Comparison of ENCODE assay signal across 13 cellular contexts in the genomic region with DNA sequence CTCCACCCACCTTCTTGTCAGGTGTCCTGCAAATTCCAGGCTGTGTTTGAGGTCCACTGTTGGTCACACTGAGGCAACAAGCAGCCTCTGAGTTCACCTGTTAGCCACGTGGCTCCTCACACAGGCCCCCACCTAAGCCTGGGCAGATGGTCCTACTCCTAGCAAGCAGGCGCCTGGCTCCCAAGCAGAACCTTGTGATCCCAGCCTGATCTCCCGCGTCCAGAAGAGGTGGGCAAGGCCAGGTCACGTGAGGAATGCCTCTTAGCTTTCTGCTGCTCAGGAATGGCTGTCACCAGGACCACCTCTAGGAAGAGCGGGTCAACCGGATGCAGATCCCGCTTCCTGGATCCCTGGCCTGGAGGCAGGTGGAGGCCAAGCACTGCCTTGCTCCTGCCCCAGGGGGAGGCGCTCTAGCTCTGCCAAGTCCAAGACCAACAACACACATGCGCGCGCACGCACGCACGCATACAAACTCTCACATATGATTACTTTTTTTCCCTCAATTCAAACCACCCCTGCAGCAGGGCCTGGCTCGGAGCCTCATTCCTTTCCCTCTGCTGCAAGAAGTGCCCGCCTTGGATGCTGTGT. TPM values are rescaled to one million over a fixed set of nuclear protein-coding genes. Genes with fewer than 3 reads are reported as not detected.
DNase-seq lines count a peak whose midpoint lies in the region; FAIRE-seq and TF ChIP-seq lines count a peak whose summit lies in the region.
"Had no signal": no experiment of that assay in that cellular context is flagged by ENCODE, and none has a peak within 500 bp of the region (broad histone marks: within the 10 kb centered on the region; RNA-seq: fewer than 3 reads in every experiment).

No MANE protein-coding gene starts in this region.

- no peaks in the 10 kb centered on the region for H3K36me3 ChIP-seq in endodermal cell (ENCODE audit: control insufficient read depth, insufficient read depth, low read length)
- H3K36me3 ChIP-seq in small intestine (ENCODE audit: control insufficient read depth in 2 of 2, insufficient read depth in 2 of 2, low read length in 2 of 2): peaks cover 2 to 3% of the 10 kb centered on the region in 2 donors

- no peaks in the 10 kb centered on the region for H3K4me1 ChIP-seq in endodermal cell (ENCODE audit: control insufficient read depth, insufficient read depth, low read length)
- peaks cover 5 to 7% of the 10 kb centered on the region in 2 donors for H3K4me1 ChIP-seq in small intestine (ENCODE audit: control insufficient read depth in 2 of 2, insufficient read depth in 1 of 2, low read depth in 1 of 2, low read length in 1 of 2)

- H3K4me1 Mint-ChIP-seq in activated CD4-positive, alpha-beta T cell treated with anti-CD3 and anti-CD28 coated beads, Interleukin-2, amount 10 ng/mL, durations not matched to agents 7 days and 5 days: peaks cover 71% of the 10 kb centered on the region
- H3K4me1 Mint-ChIP-seq in endodermal cell: peaks cover 15% of the 10 kb centered on the region

- 90 to 93% methylated on average over 4 to 17 of the region's 17 CpGs for WGBS in endodermal cell (ENCODE audit: insufficient coverage in 1 of 2, insufficient read length in 1 of 2), 2 experiments
- WGBS in small intestine, 3 donors: 78 to 83% (median 79%) methylated on average over 17 of the region's 17 CpGs

- H3K4me3 Mint-ChIP-seq in activated CD4-positive, alpha-beta T cell treated with anti-CD3 and anti-CD28 coated beads, Interleukin-2, amount 10 ng/mL, durations not matched to agents 7 days and 5 days: no peak overlapping the region
- H3K4me3 Mint-ChIP-seq in endodermal cell: no peak overlapping the region

- H3K27me3 Mint-ChIP-seq in activated CD4-positive, alpha-beta T cell treated with anti-CD3 and anti-CD28 coated beads, Interleukin-2, amount 10 ng/mL, durations not matched to agents 7 days and 5 days: no peaks in the 10 kb centered on the region
- no peaks in the 10 kb centered on the region for H3K27me3 Mint-ChIP-seq in endodermal cell (ENCODE audit: insufficient read depth)
- H3K27me3 Mint-ChIP-seq: progenitor cell of endocrine pancreas had no signal

- H3K9ac ChIP-seq in endodermal cell (ENCODE audit: extremely low read depth, low read length, poor library complexity, severe bottlenecking): no peak overlapping the region

- H3K27ac ChIP-seq in endodermal cell (ENCODE audit: low read depth, low read length) (no peak overlapping the region), small intestine (ENCODE audit: low read depth in 1 of 2, low read length in 1 of 2) (peak overlapping the region; percentile 13 to 37)

- H3K36me3 Mint-ChIP-seq in activated CD4-positive, alpha-beta T cell treated with anti-CD3 and anti-CD28 coated beads, Interleukin-2, amount 10 ng/mL, durations not matched to agents 7 days and 5 days (ENCODE audit: low read depth): peaks cover 14% of the 10 kb centered on the region
- peaks cover 20% of the 10 kb centered on the region for H3K36me3 Mint-ChIP-seq in endodermal cell (ENCODE audit: low read depth)

- POLR2A ChIA-PET in activated CD4-positive, alpha-beta T cell treated with anti-CD3 and anti-CD28 coated beads, Interleukin-2, amount 10 ng/mL, durations not matched to agents 7 days and 5 days (lab: Charles Lee): no interaction called here

- H3K27me3 ChIP-seq in endodermal cell (ENCODE audit: control insufficient read depth, insufficient read depth, low read length, poor library complexity, severe bottlenecking) (no peaks in the 10 kb centered on the region), small intestine (ENCODE audit: control insufficient read depth in 2 of 2, insufficient read depth in 2 of 2, low read length in 2 of 2) (no peaks in the 10 kb centered on the region)
- H3K27me3 ChIP-seq: MG63, upper lobe of left lung had no signal

- CTCF ChIA-PET in activated CD4-positive, alpha-beta T cell treated with anti-CD3 and anti-CD28 coated beads, Interleukin-2, amount 10 ng/mL, durations not matched to agents 7 days and 5 days (lab: Charles Lee): interaction anchor here (0.8 to 7.3 kb wide), 6 partner anchors 8 to 186 kb away, joined by 3 to 57 read pairs (median 18); a partner anchor contains a TSS

- H3K9me3 Mint-ChIP-seq in activated CD4-positive, alpha-beta T cell treated with anti-CD3 and anti-CD28 coated beads, Interleukin-2, amount 10 ng/mL, durations not matched to agents 7 days and 5 days: no peaks in the 10 kb centered on the region
- no peaks in the 10 kb centered on the region for H3K9me3 Mint-ChIP-seq in endodermal cell

- no peaks in the 10 kb centered on the region for H3K9me3 ChIP-seq in endodermal cell (ENCODE audit: control insufficient read depth, low read length)
- H3K9me3 ChIP-seq in small intestine (ENCODE audit: control insufficient read depth, low read depth): no peaks in the 10 kb centered on the region
- H3K9me3 ChIP-seq: MG63, upper lobe of left lung had no signal

- no peak for DNase-seq in activated CD4-positive, alpha-beta T cell treated with anti-CD3 and anti-CD28 coated beads, Interleukin-2, amount 10 ng/mL, durations not matched to agents 7 days and 5 days
- no peak for DNase-seq in activated CD4-positive, alpha-beta T cell treated with anti-CD3 and anti-CD28 coated beads for 1 hour
- DNase-seq in NCI-H510A (lab: John Stamatoyannopoulos, UW): peak; percentile 59
- DNase-seq in endodermal cell: peak; percentile 83
- no peak for DNase-seq in small intestine
- no peak for DNase-seq in NCI-H1092 (lab: John Stamatoyannopoulos, UW)
- DNase-seq in putamen (ENCODE audit: low spot score): no peak
- no peak for DNase-seq in middle frontal gyrus (ENCODE audit: extremely low spot score, low spot score)
- DNase-seq: effector CD4-positive, alpha-beta T cell; MG63 had no signal

- TF ChIP-seq CTCF in endodermal cell (conservative IDR thresholded peaks at IDR 0.05): peak; percentile 52

- peak overlapping the region; percentile 76 for H3K27ac Mint-ChIP-seq in activated CD4-positive, alpha-beta T cell treated with anti-CD3 and anti-CD28 coated beads, Interleukin-2, amount 10 ng/mL, durations not matched to agents 7 days and 5 days
- peak overlapping the region; percentile 13 for H3K27ac Mint-ChIP-seq in endodermal cell
- H3K27ac Mint-ChIP-seq: progenitor cell of endocrine pancreas had no signal

- FAIRE-seq in small intestine (lab: Jason Lieb, UNC): no peak
- FAIRE-seq: islet of Langerhans had no signal

- H3K4me3 ChIP-seq in endodermal cell (ENCODE audit: low read length) (no peak overlapping the region), small intestine (ENCODE audit: low read depth in 1 of 2, low read length in 2 of 2) (no peak overlapping the region)
- H3K4me3 ChIP-seq: MG63, upper lobe of left lung had no signal

RNA-seq across cellular contexts. Expression of a gene that starts 9.5 kb away (rescaled TPM):
- total RNA-seq in activated CD4-positive, alpha-beta T cell treated with anti-CD3 and anti-CD28 coated beads, Interleukin-2, amount 10 ng/mL, durations not matched to agents 7 days and 5 days: 1 to 10 TPM; 7.9 to 9.5 TPM
- 10 to 100 TPM; 24.4 to 27.5 TPM for total RNA-seq in endodermal cell
- polyA plus RNA-seq in endodermal cell (2013, experiment 1 of 2): 11.7 TPM
- polyA plus RNA-seq in endodermal cell (2013, experiment 2 of 2): 10.6 TPM
- 10 to 100 TPM; 18.4 to 60.2 (median 31.8) TPM for polyA plus RNA-seq in small intestine

RNA-seq across cellular contexts. Expression of a gene that starts 40.2 kb away (rescaled TPM):
- total RNA-seq in activated CD4-positive, alpha-beta T cell treated with anti-CD3 and anti-CD28 coated beads, Interleukin-2, amount 10 ng/mL, durations not matched to agents 7 days and 5 days: 1 to 10 TPM; 4.1 to 5.9 TPM
- total RNA-seq in endodermal cell: 10 to 100 TPM in 1 of 2 donors, 1 to 10 TPM in 1; 4.6 to 12.5 TPM
- polyA plus RNA-seq in endodermal cell (2013, experiment 1 of 2): 1.6 TPM
- polyA plus RNA-seq in endodermal cell (2013, experiment 2 of 2): 1.9 TPM
- 100 to 1,000 TPM in 2 of 3 donors, 10 to 100 TPM in 1; 49.6 to 216 (median 128) TPM for polyA plus RNA-seq in small intestine

Comparison
In these comparisons a context has a peak if more than half of its experiments do, and no peak if none do; other contexts are left out.
1. DNase-seq: peak in NCI-H510A (single experiment) and endodermal cell (single experiment); none in activated CD4-positive, alpha-beta T cell treated with anti-CD3 and anti-CD28 coated beads, Interleukin-2, amount 10 ng/mL, durations not matched to agents 7 days and 5 days (single experiment), activated CD4-positive, alpha-beta T cell treated with anti-CD3 and anti-CD28 coated beads for 1 hour (single experiment), small intestine (single experiment), NCI-H1092 (single experiment), putamen (single experiment) and middle frontal gyrus (single experiment).